8 cellular contexts compared by ENCODE assay signal in genomic region chr4:3765271-3766206, GRCh38. TPM values are rescaled to one million over a fixed set of nuclear protein-coding genes. Genes with fewer than 3 reads are reported as not detected.
DNase-seq lines count a peak whose midpoint lies in the region; ATAC-seq, FAIRE-seq and TF ChIP-seq lines count a peak whose summit lies in the region.

No MANE protein-coding gene starts in this region.

- no peaks in the 10 kb centered on the region for H3K79me1 ChIP-seq in H1 (ENCODE audit: low read depth, low read length)

- intact Hi-C loops in mucosa of descending colon (cut with DNase I, micrococcal nuclease): no loop called here

- peak overlapping the region; percentile 64 to 76 for H3K4me2 ChIP-seq in H1 (ENCODE audit: insufficient read depth in 1 of 2, low read depth in 2 of 2, low read length in 2 of 2)

- CTCF ChIA-PET in H1 (lab: Charles Lee; ENCODE audit: partially characterized antibody): interaction anchor here (0.7 to 12.1 kb wide), 18 partner anchors 8 to 202 kb away, joined by 3 to 110 read pairs (median 4); no protein-coding TSS in a partner anchor

- DNase-seq in GM12891 (ENCODE audit: insufficient read length, low spot score): peak; percentile 51
- peak; percentile 48 for DNase-seq in NCI-H69 (lab: John Stamatoyannopoulos, UW)
- DNase-seq in H1 (ENCODE audit: low read depth in 1 of 2, low spot score in 2 of 2): peak in 1 of 2 experiments; percentile 83
- peak in 2 of 3 donors; percentile 21 to 56 for DNase-seq in mucosa of descending colon
- DNase-seq in activated CD4-positive, CD25-positive, alpha-beta regulatory T cell (lab: John Stamatoyannopoulos, UW): no peak
- no peak for DNase-seq in activated CD4-positive, CD25-positive, alpha-beta regulatory T cell treated with anti-CD3 and anti-CD28 coated beads, Interleukin-2, amount 50 U/mL, for 72 hours
- DNase-seq in DMS53 (lab: John Stamatoyannopoulos, UW): no peak

- H2BK15ac ChIP-seq in H1 (ENCODE audit: low read length): 0 out of 2 replicates have a peak overlapping the region, but pooled peaks have one; percentile 61

- H3K27ac ChIP-seq in H1 (ENCODE audit: low read depth, low read length): no peak overlapping the region

- TF ChIP-seq CTCF in H1 (IDR thresholded peaks at IDR 0.05; ENCODE audit: control extremely low read depth in 1 of 3, insufficient read depth in 1 of 3, low read depth in 1 of 3, low read length in 3 of 3) (peak in 2 of 3 experiments; percentile 43 to 50; a peak in 3 of 4 replicates), mucosa of descending colon (IDR thresholded peaks at IDR 0.05) (no peak)

- no peak overlapping the region for H2AFZ ChIP-seq in H1 (ENCODE audit: low read length)

- no peak overlapping the region for H3K23ac ChIP-seq in H1 (ENCODE audit: insufficient read length)

- H3K14ac ChIP-seq in H1 (ENCODE audit: insufficient read length): no peak overlapping the region

- H3K56ac ChIP-seq in H1 (replicated peaks; ENCODE audit: insufficient read length, low read depth, low read length): no peak overlapping the region

- H3K36me3 ChIP-seq in H1 (ENCODE audit: control insufficient read depth in 2 of 4, insufficient read depth in 4 of 4, low read length in 3 of 4) (no peaks in the 10 kb centered on the region; a peak in 1 of 8 replicates), mucosa of descending colon (ENCODE audit: low read depth) (no peaks in the 10 kb centered on the region)

- H2BK20ac ChIP-seq in H1 (ENCODE audit: low read length): 0 out of 2 replicates have a peak overlapping the region, but pooled peaks have one; percentile 48

- no peak overlapping the region for H4K5ac ChIP-seq in H1 (ENCODE audit: insufficient read length, low read depth, low read length)

- peak overlapping the region; percentile 68; the same call in 1 of the 2 replicates for H2BK12ac ChIP-seq in H1 (ENCODE audit: low read depth, low read length)

- TF ChIP-seq RAD21 in H1 (IDR thresholded peaks at IDR 0.05 in 1 of 2, conservative IDR thresholded peaks at IDR 0.05 in 1 of 2; ENCODE audit: low read depth in 2 of 2, low read length in 2 of 2): no peak; a peak in 2 of 4 replicates

- peak overlapping the region in 2 of 4 experiments; percentile 25 to 32; a peak in 2 of 7 replicates for H3K9ac ChIP-seq in H1 (replicated peaks in 1 of 4; ENCODE audit: extremely low read depth in 1 of 4, low read depth in 3 of 4, low read length in 3 of 4)

- ATAC-seq in mucosa of descending colon: peak; percentile 66
- no peak for ATAC-seq in HG03280 (IDR thresholded peaks at IDR 0.05; ENCODE audit: unreplicated experiment)

- peaks cover 9% of the 10 kb centered on the region for H3K23me2 ChIP-seq in H1 (ENCODE audit: low read depth, low read length)

- H4K20me1 ChIP-seq in H1 (replicated peaks in 1 of 2; ENCODE audit: control insufficient read depth in 1 of 2, insufficient read depth in 2 of 2, low read length in 2 of 2): peaks cover 0 to 14% of the 10 kb centered on the region in 2 experiments

- POLR2A ChIA-PET in H1 (lab: Charles Lee; ENCODE audit: partially characterized antibody): interaction anchor here (0.6 to 2.3 kb wide), 6 partner anchors 9 to 1480 kb away, joined by 3 to 7 read pairs (median 6); no protein-coding TSS in a partner anchor

- H2BK5ac ChIP-seq in H1 (ENCODE audit: low read depth, low read length): no peak overlapping the region

- H4K8ac ChIP-seq in H1 (ENCODE audit: extremely low read depth, insufficient read depth, low read length): peak overlapping the region; percentile 89

- FAIRE-seq in GM12891 (lab: Jason Lieb, UNC) (no peak), H1 (lab: Jason Lieb, UNC) (no peak)

- peaks cover 4 to 38% (median 28%) of the 10 kb centered on the region in 4 experiments for H3K27me3 ChIP-seq in H1 (replicated peaks in 1 of 4; ENCODE audit: control insufficient read depth in 3 of 4, extremely low read depth in 1 of 4, insufficient read depth in 3 of 4, low read length in 3 of 4)

- peak overlapping the region; percentile 65 for H4K91ac ChIP-seq in H1 (replicated peaks; ENCODE audit: insufficient read length, low read length)

- H2AK5ac ChIP-seq in H1 (ENCODE audit: low read depth, low read length): no peak overlapping the region

- H3K9me3 ChIP-seq in H1 (ENCODE audit: insufficient read depth in 2 of 2, low read depth in 1 of 2, low read length in 1 of 2) (no peaks in the 10 kb centered on the region), mucosa of descending colon (no peaks in the 10 kb centered on the region)

- WGBS in H1 (ENCODE audit: extremely low coverage in 1 of 2, insufficient coverage in 1 of 2, insufficient read length in 1 of 2, insufficient replicate concordance in 2 of 2, low coverage in 1 of 2, low lambda C conversion rate in 2 of 2, missing lambda C conversion rate in 1 of 2), 2 experiments: 4% methylated on average over 68 of the region's 135 CpGs; no CpG with 5 or more reads in 1 of the 2 experiments

- H3K18ac ChIP-seq in H1 (ENCODE audit: extremely low read depth, low read length): no peak overlapping the region; the same call in 1 of the 2 replicates

- TF ChIP-seq POLR2A in GM12891 (IDR thresholded peaks at IDR 0.05; ENCODE audit: low read depth, low read length) (no peak), H1 (IDR thresholded peaks at IDR 0.05; ENCODE audit: control extremely low read depth in 1 of 2, low read depth in 2 of 2, low read length in 2 of 2) (no peak)

- no peak for TF ChIP-seq EP300 in H1 (IDR thresholded peaks at IDR 0.05; ENCODE audit: borderline replicate concordance in 1 of 2, low read depth in 2 of 2, low read length in 2 of 2)

- H3K4ac ChIP-seq in H1 (replicated peaks; ENCODE audit: insufficient read length, low read depth, low read length): no peak overlapping the region

- no peaks in the 10 kb centered on the region for H3K79me2 ChIP-seq in H1 (ENCODE audit: control insufficient read depth in 1 of 2, insufficient read depth in 2 of 2, low read length in 2 of 2)

- H2BK120ac ChIP-seq in H1 (replicated peaks; ENCODE audit: low read depth, low read length): no peak overlapping the region

- peaks cover 0 to 13% (median 5%) of the 10 kb centered on the region in 4 experiments; a peak in 5 of 7 replicates for H3K4me1 ChIP-seq in H1 (replicated peaks in 1 of 4; ENCODE audit: control insufficient read depth in 3 of 4, insufficient read depth in 4 of 4, low read length in 3 of 4)
- H3K4me1 ChIP-seq in mucosa of descending colon (ENCODE audit: low read depth): no peaks in the 10 kb centered on the region

- peak overlapping the region; percentile 38 to 59 (median 46) for H3K4me3 ChIP-seq in H1 (ENCODE audit: extremely low read depth in 1 of 4, insufficient read depth in 2 of 4, low read depth in 3 of 4, low read length in 4 of 4)
- H3K4me3 ChIP-seq in mucosa of descending colon: no peak overlapping the region

TF ChIP-seq in GM12891, 5 proteins besides CTCF, POLR2A, EP300 and RAD21:
- TF ChIP-seq POU2F2 (IDR thresholded peaks at IDR 0.05; ENCODE audit: low read depth, low read length): no peak
- TF ChIP-seq SPI1 (IDR thresholded peaks at IDR 0.05; ENCODE audit: low read depth, low read length): no peak
- no peak for TF ChIP-seq TAF1 (IDR thresholded peaks at IDR 0.05; ENCODE audit: low read depth, low read length)
- TF ChIP-seq POLR2AphosphoS5 (IDR thresholded peaks at IDR 0.05; ENCODE audit: low read depth, low read length): no peak
- no peak for TF ChIP-seq PAX5 (IDR thresholded peaks at IDR 0.05; ENCODE audit: insufficient read depth, low read length, severe bottlenecking)
TF ChIP-seq in GM12891: peak in this region for 0.

TF ChIP-seq in H1, 55 proteins besides CTCF, POLR2A, EP300 and RAD21 (continues in another document):
- no peak for TF ChIP-seq SP4 (IDR thresholded peaks at IDR 0.05; ENCODE audit: low read length)
- TF ChIP-seq CBX8 (IDR thresholded peaks at IDR 0.05; ENCODE audit: borderline replicate concordance, low read depth, low read length): no peak
- no peak for TF ChIP-seq BRCA1 (IDR thresholded peaks at IDR 0.05; ENCODE audit: low read depth, low read length)
- peak; percentile 28 for TF ChIP-seq ASH2L (IDR thresholded peaks at IDR 0.05; ENCODE audit: low read length)
- TF ChIP-seq JUND (IDR thresholded peaks at IDR 0.05; ENCODE audit: low read length): no peak
- TF ChIP-seq MAX (IDR thresholded peaks at IDR 0.05): peak; percentile 24; the same call in 1 of the 2 replicates
- no peak for TF ChIP-seq HDAC2 (IDR thresholded peaks at IDR 0.05; ENCODE audit: borderline replicate concordance in 1 of 2, low read depth in 2 of 2, low read length in 2 of 2)
- no peak for TF ChIP-seq USF2 (IDR thresholded peaks at IDR 0.05; ENCODE audit: low read length)
- peak; percentile 47 for TF ChIP-seq KDM4A (IDR thresholded peaks at IDR 0.05; ENCODE audit: low read depth, low read length, severe bottlenecking)
- TF ChIP-seq SUZ12 (IDR thresholded peaks at IDR 0.05; ENCODE audit: low read length): no peak
- TF ChIP-seq CTBP2 (IDR thresholded peaks at IDR 0.05; ENCODE audit: borderline replicate concordance, insufficient read depth, insufficient read length, low read length): no peak
- no peak for TF ChIP-seq TAF7 (optimal IDR thresholded peaks at IDR 0.05; ENCODE audit: borderline replicate concordance, low read depth, low read length)
- TF ChIP-seq NRF1 (IDR thresholded peaks at IDR 0.05; ENCODE audit: low read depth, low read length): 0 out of 2 replicates have a peak, but pooled peaks have one; percentile 22

RNA-seq across cellular contexts. Expression of gene ADRA2C, which starts 0.6 kb away (rescaled TPM):
- polyA plus RNA-seq in GM12891 (2012; ENCODE audit: low read depth, missing spikeins): not detected
- 13.8 and 14.8 TPM in 2 replicates for total RNA-seq in H1 (2021; fragmentation: NEBNext Ultra II Directional; extraction: Animal tissue kit (Norgen Biotek cat#: 25700))
- 14.6 and 27.3 TPM in 2 replicates for polyA plus RNA-seq in H1 (2011; rRNA removed)
- 15.1 TPM for polyA plus RNA-seq in H1 (2011; cell fraction: cytosol; rRNA removed)
- 35.4 TPM for polyA plus RNA-seq in H1 (2011; cell fraction: nucleus; rRNA removed)
- polyA plus RNA-seq in H1 (2012, experiment 1 of 2): 4.8 to 12.3 TPM (median 11.4 TPM) in 4 replicates
- polyA plus RNA-seq in H1 (2012, experiment 2 of 2): 5.9 TPM
- polyA plus RNA-seq in H1 (2013, experiment 1 of 2): 9.6 TPM
- polyA plus RNA-seq in H1 (2013, experiment 2 of 2): 8.5 TPM
- polyA minus RNA-seq in H1 (2011; rRNA and poly(A)+ RNA removed): 10.0 and 12.3 TPM in 2 replicates
- 11.6 TPM for polyA minus RNA-seq in H1 (2011; cell fraction: cytosol; rRNA and poly(A)+ RNA removed)
- polyA minus RNA-seq in H1 (2011; cell fraction: nucleus; rRNA and poly(A)+ RNA removed): 16.3 TPM
- 1 to 10 TPM in 2 of 3 donors, under 1 TPM in 1; 0.69 to 2.3 (median 1.4) TPM for total RNA-seq in mucosa of descending colon

Comparison
In these comparisons a context has a peak if more than half of its experiments do, and no peak if none do; other contexts are left out.
1. DNase-seq: peak in GM12891 (single experiment), NCI-H69 (single experiment) and mucosa of descending colon (2 of 3); none in activated CD4-positive, CD25-positive, alpha-beta regulatory T cell (0 of 4), activated CD4-positive, CD25-positive, alpha-beta regulatory T cell treated with anti-CD3 and anti-CD28 coated beads, Interleukin-2, amount 50 U/mL, for 72 hours (single experiment) and DMS53 (single experiment).